In the genomic region with DNA sequence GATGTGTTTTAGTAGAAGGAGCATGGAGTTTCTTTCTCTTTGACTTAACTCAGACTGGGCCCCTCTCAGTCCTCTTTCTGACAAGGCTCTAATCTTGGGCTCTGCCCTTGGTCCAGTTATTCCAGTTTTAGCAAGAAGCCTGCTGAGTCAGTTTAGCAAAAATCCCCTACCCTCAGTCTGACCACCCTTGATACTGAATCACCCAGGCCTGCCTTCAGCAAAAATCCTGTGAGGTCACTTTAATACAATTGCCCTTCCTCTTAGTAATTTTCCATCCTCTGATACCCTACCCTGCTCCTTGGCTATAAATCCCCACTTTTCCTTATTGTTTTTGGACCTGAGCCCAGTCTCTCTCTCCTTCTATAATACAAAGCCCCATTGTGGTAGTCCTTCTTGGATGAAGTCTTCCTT, we compare ENCODE assay signal across 9 cellular contexts.
DNase-seq lines count a peak whose midpoint lies in the region; ATAC-seq and TF ChIP-seq lines count a peak whose summit lies in the region.
"Had no signal": no experiment of that assay in that cellular context is flagged by ENCODE, and none has a peak within 500 bp of the region (broad histone marks: within the 10 kb centered on the region; RNA-seq: fewer than 3 reads in every experiment).

No MANE protein-coding gene starts in this region.

- TF ChIP-seq CTCF in AG10803 (conservative IDR thresholded peaks at IDR 0.05; ENCODE audit: low read length) (no peak), breast epithelium (IDR thresholded peaks at IDR 0.05) (no peak)

- no peaks in the 10 kb centered on the region for H3K4me1 ChIP-seq in breast epithelium

- peaks cover 0 to 2% of the 10 kb centered on the region in 2 donors for H3K9me3 ChIP-seq in breast epithelium

- intact Hi-C loops in breast epithelium (cut with DNase I; ENCODE audit: low total_unique reads) = no loop called here

- no peak for ATAC-seq in GM19351 (IDR thresholded peaks at IDR 0.05; ENCODE audit: unreplicated experiment)
- ATAC-seq in GM18502 (IDR thresholded peaks at IDR 0.05; ENCODE audit: poor library complexity, unreplicated experiment) = no peak

- TF ChIP-seq POLR2A in breast epithelium (IDR thresholded peaks at IDR 0.05) = no peak

- DNase-seq in AG10803 (ENCODE audit: low read depth) (peak; percentile 60), HuH-7 (ENCODE audit: low spot score) (peak; percentile 7), breast epithelium (ENCODE audit: low spot score in 2 of 2) (peak in 1 of 2 donors; percentile 18), lung microvascular endothelial cell (ENCODE audit: low read depth in 2 of 2) (peak; percentile 17 to 96)
- no peak for DNase-seq in stimulated activated naive CD4-positive, alpha-beta T cell treated with Interleukin-2 at 50 U/mL for 16 hours (lab: John Stamatoyannopoulos, UW)
- DNase-seq in stimulated activated CD8-positive, alpha-beta memory T cell treated with anti-CD3 and anti-CD28 coated beads, Interleukin-4, amount 100 ng/mL, for 48 hours = no peak
- DNase-seq: stimulated activated CD4-positive, alpha-beta T cell treated with anti-CD3 and anti-CD28 coated beads, Interleukin-15, amount 100 ng/mL, for 24 hours had no signal

- no peaks in the 10 kb centered on the region for H3K36me3 ChIP-seq in breast epithelium

- no peaks in the 10 kb centered on the region for H3K27me3 ChIP-seq in breast epithelium

- peak overlapping the region; percentile 28 to 71 for H3K27ac ChIP-seq in breast epithelium

- H3K4me3 ChIP-seq in AG10803 (ENCODE audit: low read length) (no peak overlapping the region), breast epithelium (no peak overlapping the region)

Comparison
In these comparisons a context has a peak if more than half of its experiments do, and no peak if none do; other contexts are left out.
1. DNase-seq: peak in AG10803 (single experiment), HuH-7 (single experiment) and lung microvascular endothelial cell (2 of 2); none in stimulated activated naive CD4-positive, alpha-beta T cell treated with Interleukin-2 at 50 U/mL for 16 hours (single experiment) and stimulated activated CD8-positive, alpha-beta memory T cell treated with anti-CD3 and anti-CD28 coated beads, Interleukin-4, amount 100 ng/mL, for 48 hours (single experiment).